ENCODE assay signal across 7 cellular contexts in the genomic region with DNA sequence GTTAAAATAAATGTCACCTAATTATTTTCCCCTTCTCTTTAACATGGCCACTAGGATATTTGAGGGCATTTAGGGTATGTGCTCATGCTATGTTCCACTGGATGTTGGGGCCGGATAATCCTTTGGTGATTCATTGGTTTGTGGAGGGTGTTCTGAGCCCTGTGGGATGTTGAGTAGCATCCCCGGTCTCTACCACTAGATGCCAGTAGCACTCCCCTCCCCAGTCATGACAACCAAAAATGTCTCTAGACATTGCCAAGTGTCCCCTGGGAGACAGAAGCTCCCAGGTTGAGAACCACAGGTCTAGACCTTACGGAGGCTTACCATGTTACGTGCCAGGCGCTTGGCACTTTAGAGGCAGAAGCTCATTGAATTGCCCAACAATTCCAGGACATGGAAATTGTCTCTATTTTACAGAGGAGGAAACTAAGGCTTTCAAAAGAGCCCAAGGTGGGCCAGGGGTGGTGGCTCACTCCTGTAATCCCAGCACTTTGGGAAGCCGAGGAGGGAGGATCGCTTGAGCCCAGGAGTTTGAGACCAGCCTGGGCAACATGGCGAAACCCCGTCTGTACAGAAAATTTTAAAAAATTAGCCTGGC. TPM values are rescaled to one million over a fixed set of nuclear protein-coding genes. Genes with fewer than 3 reads are reported as not detected.
DNase-seq lines count a peak whose midpoint lies in the region; ATAC-seq and TF ChIP-seq lines count a peak whose summit lies in the region.

No MANE protein-coding gene starts in this region.

- H3K4me1 ChIP-seq in DND-41 (ENCODE audit: insufficient read depth, low read length) (no peaks in the 10 kb centered on the region), Peyer's patch (no peaks in the 10 kb centered on the region), mammary epithelial cell (ENCODE audit: insufficient read depth, low read length) (no peaks in the 10 kb centered on the region), mesendoderm (ENCODE audit: control insufficient read depth, low read depth, low read length) (no peaks in the 10 kb centered on the region), gastroesophageal sphincter (no peaks in the 10 kb centered on the region)

- H3K9me3 ChIP-seq in DND-41 (ENCODE audit: insufficient read depth, low read length, severe bottlenecking) (no peaks in the 10 kb centered on the region), Peyer's patch (no peaks in the 10 kb centered on the region), mammary epithelial cell (replicated peaks; ENCODE audit: insufficient read depth, low read length) (no peaks in the 10 kb centered on the region), gastroesophageal sphincter (no peaks in the 10 kb centered on the region)

- TF ChIP-seq CTCF in DND-41 (IDR thresholded peaks at IDR 0.05; ENCODE audit: borderline replicate concordance, extremely low read depth, low read length, poor library complexity, severe bottlenecking) (peak; percentile 81), HFFc6 (IDR thresholded peaks at IDR 0.05) (peak; percentile 87), Peyer's patch (IDR thresholded peaks at IDR 0.05) (peak in 4 of 6 experiments; percentile 23 to 38 (median 32)), mammary epithelial cell (conservative IDR thresholded peaks at IDR 0.05 in 1 of 2, IDR thresholded peaks at IDR 0.05 in 1 of 2; ENCODE audit: extremely low read depth in 1 of 2, insufficient read depth in 1 of 2, low read depth in 1 of 2, low read length in 2 of 2) (peak; percentile 68 to 84), gastroesophageal sphincter (IDR thresholded peaks at IDR 0.05) (peak in 2 of 4 experiments; percentile 24 to 34)

- H3K18ac ChIP-seq in mesendoderm (ENCODE audit: low read length) = no peak overlapping the region

- CTCF ChIA-PET in mammary epithelial cell (lab: Charles Lee; ENCODE audit: low non-redundant PET) = interaction anchor here (0.6 kb wide), 2 partner anchors 24 to 79 kb away, joined by 4 to 5 read pairs; no protein-coding TSS in a partner anchor

- H3K36me3 Mint-ChIP-seq in HFFc6 (ENCODE audit: low read depth) = no peaks in the 10 kb centered on the region

- H3K4me3 ChIP-seq in DND-41 (ENCODE audit: low read depth in 1 of 2, low read length in 2 of 2) (no peak overlapping the region), Peyer's patch (no peak overlapping the region), mammary epithelial cell (replicated peaks in 1 of 3; ENCODE audit: insufficient read depth in 1 of 3, low read depth in 2 of 3, low read length in 3 of 3) (no peak overlapping the region), mesendoderm (ENCODE audit: low read length) (no peak overlapping the region), gastroesophageal sphincter (no peak overlapping the region)

- no peak overlapping the region for H3K23ac ChIP-seq in mesendoderm (ENCODE audit: low read length)

- H3K79me2 ChIP-seq in DND-41 (ENCODE audit: insufficient read depth, low read length) (no peaks in the 10 kb centered on the region), mammary epithelial cell (ENCODE audit: insufficient read depth, low read length) (no peaks in the 10 kb centered on the region), mesendoderm (ENCODE audit: control insufficient read depth, insufficient read depth, low read length) (no peaks in the 10 kb centered on the region)

- H3K4me1 Mint-ChIP-seq in HFFc6 (ENCODE audit: low read depth) = peaks cover 17% of the 10 kb centered on the region

- H4K5ac ChIP-seq in mesendoderm (ENCODE audit: low read length) = no peak overlapping the region

- TF ChIP-seq POLR2A in Peyer's patch (IDR thresholded peaks at IDR 0.05) (no peak), gastroesophageal sphincter (IDR thresholded peaks at IDR 0.05) (no peak)

- no peak overlapping the region for H3K56ac ChIP-seq in mesendoderm (ENCODE audit: low read length)

- H3K4me2 ChIP-seq in DND-41 (ENCODE audit: insufficient read depth, low read length) (no peak overlapping the region), mammary epithelial cell (ENCODE audit: insufficient read depth, low read depth, low read length) (no peak overlapping the region), mesendoderm (ENCODE audit: low read length) (no peak overlapping the region)

- H3K27ac ChIP-seq in DND-41 (ENCODE audit: low read length) (no peak overlapping the region), Peyer's patch (no peak overlapping the region), mammary epithelial cell (ENCODE audit: insufficient read depth, low read depth, low read length) (no peak overlapping the region), mesendoderm (ENCODE audit: low read depth, low read length) (no peak overlapping the region), gastroesophageal sphincter (no peak overlapping the region)

- DNase-seq in DND-41 (peak; percentile 66), HFFc6 (peak; percentile 80), Peyer's patch (no peak), mammary epithelial cell (peak; percentile 50), mesendoderm (peak; percentile 83), mesenteric fat pad (ENCODE audit: low spot score) (no peak)

- H3K9me3 Mint-ChIP-seq in HFFc6 = no peaks in the 10 kb centered on the region

- H3K9ac ChIP-seq in DND-41 (ENCODE audit: low read depth, low read length) (no peak overlapping the region), mammary epithelial cell (ENCODE audit: insufficient read depth, low read length) (no peak overlapping the region), mesendoderm (ENCODE audit: low read length) (no peak overlapping the region)

- H4K8ac ChIP-seq in mesendoderm (ENCODE audit: low read depth, low read length) = no peak overlapping the region

- H3K4ac ChIP-seq in mesendoderm (ENCODE audit: low read depth, low read length) = no peak overlapping the region

- intact Hi-C loops in mammary epithelial cell (cut with micrococcal nuclease) = loop anchor here (1.0 kb wide), 2 partner anchors 78 to 217 kb away; no protein-coding TSS in a partner anchor

- no peak overlapping the region for H2AK5ac ChIP-seq in mesendoderm (ENCODE audit: low read length)

- no peak overlapping the region for H2BK120ac ChIP-seq in mesendoderm (ENCODE audit: low read depth, low read length)

- peak overlapping the region; percentile 29; the same call in 1 of the 2 replicates for H3K27ac Mint-ChIP-seq in HFFc6

- in situ Hi-C loops in mammary epithelial cell (cut with MboI; ENCODE audit: low sequenced_read_pairs in 2 of 2) = no loop called here

- peak; percentile 95 for ATAC-seq in DND-41 (ENCODE audit: insufficient read depth, low read depth)
- no peak for ATAC-seq in gastroesophageal sphincter

- dilution Hi-C loops in mammary epithelial cell (cut with HindIII; ENCODE audit: low sequenced_read_pairs) = no loop called here

- H3K36me3 ChIP-seq in DND-41 (ENCODE audit: insufficient read depth, low read length) (no peaks in the 10 kb centered on the region), Peyer's patch (no peaks in the 10 kb centered on the region), mammary epithelial cell (ENCODE audit: insufficient read depth, low read length) (no peaks in the 10 kb centered on the region), mesendoderm (ENCODE audit: control insufficient read depth, insufficient read depth, low read length) (no peaks in the 10 kb centered on the region), gastroesophageal sphincter (no peaks in the 10 kb centered on the region)

- no peak for TF ChIP-seq EP300 in gastroesophageal sphincter (IDR thresholded peaks at IDR 0.05)

- BruUV-seq in mammary epithelial cell (replicated peaks; lab: Mats Ljungman, UMichigan) = no TSS peak

- H3K27me3 ChIP-seq in DND-41 (ENCODE audit: insufficient read depth, low read length, poor library complexity) (no peaks in the 10 kb centered on the region), Peyer's patch (no peaks in the 10 kb centered on the region), mammary epithelial cell (ENCODE audit: insufficient read depth, low read length) (peaks cover 3% of the 10 kb centered on the region), mesendoderm (ENCODE audit: insufficient read depth, low read length, poor library complexity) (no peaks in the 10 kb centered on the region), gastroesophageal sphincter (peaks cover 85% of the 10 kb centered on the region)

- WGBS in mammary epithelial cell (ENCODE audit: low coverage, missing lambda C conversion rate) = 59% methylated on average over 9 of the region's 9 CpGs
- WGBS in mesendoderm (ENCODE audit: extremely low coverage, insufficient coverage, low lambda C conversion rate) = no CpG with 5 or more reads among the region's 9 CpGs
- WGBS in gastroesophageal sphincter (ENCODE audit: low coverage in 1 of 2), 2 donors = 23 to 35% methylated on average over 4 to 9 of the region's 9 CpGs

- H4K20me1 ChIP-seq in DND-41 (ENCODE audit: insufficient read depth, low read length) (no peaks in the 10 kb centered on the region), mammary epithelial cell (ENCODE audit: insufficient read depth, low read length) (no peaks in the 10 kb centered on the region)

- H2BK15ac ChIP-seq in mesendoderm (replicated peaks; ENCODE audit: low read depth) = no peak overlapping the region

- H2BK5ac ChIP-seq in mesendoderm (ENCODE audit: low read length) = no peak overlapping the region

- H3K27me3 Mint-ChIP-seq in HFFc6 (ENCODE audit: insufficient read depth) = peaks cover 7% of the 10 kb centered on the region

- H2AFZ ChIP-seq in DND-41 (ENCODE audit: low read depth, low read length) (no peak overlapping the region), mammary epithelial cell (ENCODE audit: low read depth, low read length) (no peak overlapping the region)

- no peak overlapping the region for H3K4me3 Mint-ChIP-seq in HFFc6

- no peaks in the 10 kb centered on the region for H3K79me1 ChIP-seq in mesendoderm (ENCODE audit: low read length)

RNA-seq across cellular contexts. Expression of a gene that starts 14.1 kb away (rescaled TPM):
- total RNA-seq in HFFc6 (2021; fragmentation: NEBNext Ultra II Directional; extraction: Animal tissue kit (Norgen Biotek cat#: 25700)) = 10 to 100 TPM in 4 of 6 experiments, 1 to 10 TPM in 2; 5.4 to 16.7 (median 14.7) TPM
- total RNA-seq in Peyer's patch = 1 to 10 TPM in 1 of 4 donors, under 1 TPM in 1, not detected in 2; 0.83 to 1.3 TPM
- total RNA-seq in mammary epithelial cell = under 1 TPM; under 0.01 to 0.14 TPM
- polyA plus RNA-seq in mammary epithelial cell = 0.06 TPM
- not detected for polyA minus RNA-seq in mammary epithelial cell
- polyA plus RNA-seq in mesendoderm (2013, experiment 1 of 2) = 0.22 TPM
- polyA plus RNA-seq in mesendoderm (2013, experiment 2 of 2) = 0.11 TPM
- under 1 TPM in 3 of 4 donors, not detected in 1; 0.15 to 0.40 (median 0.31) TPM for total RNA-seq in gastroesophageal sphincter
- 0.74 TPM for total RNA-seq in mesenteric fat pad

RNA-seq across cellular contexts. Expression of a gene that starts 17.6 kb away (rescaled TPM):
- total RNA-seq in HFFc6 (2021; fragmentation: NEBNext Ultra II Directional; extraction: Animal tissue kit (Norgen Biotek cat#: 25700)) = 100 to 1,000 TPM; 140 to 182 (median 164) TPM
- total RNA-seq in Peyer's patch (1 to 10 TPM in 3 of 4 donors, not detected in 1; 3.3 to 4.6 (median 4.0) TPM), mammary epithelial cell (1 to 10 TPM in 1 of 2 donors, under 1 TPM in 1; 0.50 to 3.0 TPM), gastroesophageal sphincter (10 to 100 TPM in 2 of 4 donors, 1 to 10 TPM in 2; 4.6 to 17.1 (median 8.4) TPM), mesenteric fat pad (13.2 TPM)
- 3.3 TPM for polyA plus RNA-seq in mammary epithelial cell
- polyA minus RNA-seq in mammary epithelial cell = not detected
- polyA plus RNA-seq in mesendoderm (2013, experiment 1 of 2) = 2.5 TPM
- polyA plus RNA-seq in mesendoderm (2013, experiment 2 of 2) = 2.7 TPM

RNA-seq across cellular contexts. Expression of a gene that starts 56.3 kb away (rescaled TPM):
- under 1 TPM in 3 of 6 experiments, not detected in 3; 0.64 to 0.94 (median 0.68) TPM for total RNA-seq in HFFc6 (2021; fragmentation: NEBNext Ultra II Directional; extraction: Animal tissue kit (Norgen Biotek cat#: 25700))
- not detected for total RNA-seq in Peyer's patch
- total RNA-seq in mammary epithelial cell = not detected
- not detected for polyA plus RNA-seq in mammary epithelial cell
- not detected for polyA minus RNA-seq in mammary epithelial cell
- polyA plus RNA-seq in mesendoderm (2013, experiment 1 of 2) = 3.6 TPM
- polyA plus RNA-seq in mesendoderm (2013, experiment 2 of 2) = 3.6 TPM
- not detected for total RNA-seq in gastroesophageal sphincter
- total RNA-seq in mesenteric fat pad = not detected

Comparison
In these comparisons a context has a peak if more than half of its experiments do, and no peak if none do; other contexts are left out.
1. DNase-seq: peak in DND-41 (single experiment), HFFc6 (single experiment), mammary epithelial cell (single experiment) and mesendoderm (single experiment); none in Peyer's patch (0 of 3) and mesenteric fat pad (single experiment).